In the genomic region with DNA sequence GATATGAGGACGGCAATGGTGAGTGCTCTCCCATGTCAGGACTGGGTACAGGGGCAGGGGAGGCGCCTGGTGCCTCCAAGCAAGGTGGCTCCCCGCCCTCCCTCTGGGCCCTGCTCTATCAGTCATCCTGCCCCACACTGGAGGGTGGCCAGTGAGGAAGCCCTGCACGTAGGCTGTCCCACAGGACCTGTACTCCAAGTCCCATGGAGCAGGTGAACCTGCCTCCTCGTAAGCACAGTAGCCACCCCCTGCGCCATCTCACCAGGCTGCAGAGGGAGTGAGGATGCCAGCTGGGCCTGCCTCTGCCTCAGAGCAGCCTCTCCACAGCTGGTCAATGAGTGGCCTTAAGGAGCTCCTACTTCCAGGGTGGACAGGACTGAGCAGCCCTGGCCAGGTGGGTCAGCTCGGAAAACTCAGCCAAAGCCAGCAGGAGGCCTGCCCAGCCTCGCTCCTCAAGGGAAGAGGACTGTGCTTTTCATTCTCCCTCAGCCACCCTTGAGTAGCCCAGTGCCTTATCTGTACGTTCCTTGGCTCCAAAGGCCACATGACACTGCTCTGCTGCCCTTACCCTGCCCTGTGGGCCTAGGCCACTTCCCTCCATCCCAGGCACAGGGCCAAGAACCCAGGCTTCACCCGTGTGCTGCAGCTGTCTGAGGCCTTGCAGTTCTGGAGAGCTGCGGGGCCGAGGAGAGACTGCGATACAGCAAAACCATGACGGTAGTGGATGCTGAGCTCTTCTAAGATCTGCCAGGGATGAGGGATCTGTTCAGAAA, we compare ENCODE assay signal across 1 cellular context.
TF ChIP-seq lines count a peak whose summit lies in the region.

No MANE protein-coding gene starts in this region.

TF ChIP-seq in H1, 55 proteins besides CTCF, POLR2A, EP300 and RAD21:
- TF ChIP-seq GABPA (IDR thresholded peaks at IDR 0.05; ENCODE audit: borderline replicate concordance, insufficient read depth, low read length) (no peak), CBX8 (IDR thresholded peaks at IDR 0.05; ENCODE audit: borderline replicate concordance, low read depth, low read length) (no peak), CEBPB (IDR thresholded peaks at IDR 0.05; ENCODE audit: low read depth, low read length) (no peak), KDM4A (IDR thresholded peaks at IDR 0.05; ENCODE audit: low read depth, low read length, severe bottlenecking) (no peak), RBBP5 (IDR thresholded peaks at IDR 0.05; ENCODE audit: borderline replicate concordance, low read depth, low read length) (no peak), PHF8 (conservative IDR thresholded peaks at IDR 0.05; ENCODE audit: low read depth, low read length) (no peak), SUZ12 (IDR thresholded peaks at IDR 0.05; ENCODE audit: low read length) (no peak), SP2 (IDR thresholded peaks at IDR 0.05; ENCODE audit: low read length) (no peak), EZH2 (IDR thresholded peaks at IDR 0.05; ENCODE audit: low read depth, low read length, severe bottlenecking) (no peak), SP4 (IDR thresholded peaks at IDR 0.05; ENCODE audit: low read length) (no peak), POLR2AphosphoS5 (IDR thresholded peaks at IDR 0.05; ENCODE audit: low read depth, low read length) (no peak; the same call in 1 of the 2 replicates), JUN (IDR thresholded peaks at IDR 0.05; ENCODE audit: low read depth, low read length) (no peak), TCF12 (IDR thresholded peaks at IDR 0.05; ENCODE audit: low read depth, low read length) (no peak), SAP30 (IDR thresholded peaks at IDR 0.05; ENCODE audit: insufficient read depth, insufficient replicate concordance, low read length) (no peak), HDAC2 (IDR thresholded peaks at IDR 0.05; ENCODE audit: borderline replicate concordance in 1 of 2, low read depth in 2 of 2, low read length in 2 of 2) (no peak)
- TF ChIP-seq, protein P1, sequence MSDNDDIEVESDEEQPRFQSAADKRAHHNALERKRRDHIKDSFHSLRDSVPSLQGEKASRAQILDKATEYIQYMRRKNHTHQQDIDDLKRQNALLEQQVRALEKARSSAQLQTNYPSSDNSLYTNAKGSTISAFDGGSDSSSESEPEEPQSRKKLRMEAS (IDR thresholded peaks at IDR 0.05): no peak
